16 cellular contexts compared by ENCODE assay signal in genomic region chr2:102101844-102102635, GRCh38. TPM values are rescaled to one million over a fixed set of nuclear protein-coding genes. Genes with fewer than 3 reads are reported as not detected.
DNase-seq lines count a peak whose midpoint lies in the region; ATAC-seq and TF ChIP-seq lines count a peak whose summit lies in the region.
"Had no signal": no experiment of that assay in that cellular context is flagged by ENCODE, and none has a peak within 500 bp of the region (broad histone marks: within the 10 kb centered on the region; RNA-seq: fewer than 3 reads in every experiment).

No MANE protein-coding gene starts in this region.

- no peak overlapping the region for H3K4me3 Mint-ChIP-seq in activated CD4-positive, alpha-beta T cell treated with anti-CD3 and anti-CD28 coated beads, Interleukin-2, amount 10 ng/mL, durations not matched to agents 24 days and 14 days
- H3K4me3 Mint-ChIP-seq: CD8-positive, alpha-beta memory T cell had no signal

- no peaks in the 10 kb centered on the region for H3K36me3 Mint-ChIP-seq in activated CD4-positive, alpha-beta T cell treated with anti-CD3 and anti-CD28 coated beads, Interleukin-2, amount 10 ng/mL, durations not matched to agents 24 days and 14 days (ENCODE audit: low read depth)

- H3K4me1 Mint-ChIP-seq in activated CD4-positive, alpha-beta T cell treated with anti-CD3 and anti-CD28 coated beads, Interleukin-2, amount 10 ng/mL, durations not matched to agents 24 days and 14 days = peaks cover 22% of the 10 kb centered on the region

- H3K79me2 ChIP-seq in hepatocyte = peaks cover 5% of the 10 kb centered on the region

- H3K4me2 ChIP-seq in hepatocyte = peak overlapping the region; percentile 15
- H3K4me2 ChIP-seq: BLaER1 treated with 17β-estradiol and CSF1 and Interleukin-3, amounts not matched to agents 10 nM and 100 nM had no signal

- H3K9me2 ChIP-seq in hepatocyte (replicated peaks; ENCODE audit: insufficient read depth) = no peaks in the 10 kb centered on the region

- intact Hi-C loops in right cardiac atrium (cut with DNase I) = loop anchor here in 1 of 4 donors (5.0 kb wide), 1 partner anchor 40 kb away; the partner anchor contains the start of gene IL1R1
- intact Hi-C loops in left cardiac atrium (cut with DNase I) = no loop called here
- intact Hi-C loops in mucosa of descending colon (cut with DNase I, micrococcal nuclease) = no loop called here
- intact Hi-C loops in activated CD4-positive, alpha-beta T cell treated with anti-CD3 and anti-CD28 coated beads, Interleukin-2, amount 10 ng/mL, durations not matched to agents 24 days and 14 days (cut with micrococcal nuclease) = loop anchor here (2.0 kb wide), 2 partner anchors 13 to 21 kb away; no protein-coding TSS in a partner anchor

- H3K36me3 ChIP-seq in hepatocyte (replicated peaks; ENCODE audit: insufficient read depth, low read depth) (no peaks in the 10 kb centered on the region), mucosa of descending colon (ENCODE audit: low read depth) (no peaks in the 10 kb centered on the region)
- H3K36me3 ChIP-seq: BLaER1 treated with 17β-estradiol and CSF1 and Interleukin-3, amounts not matched to agents 10 nM and 100 nM had no signal

- no peaks in the 10 kb centered on the region for H4K20me1 ChIP-seq in hepatocyte (ENCODE audit: insufficient read depth, poor library complexity, severe bottlenecking)
- H4K20me1 ChIP-seq: BLaER1 treated with 17β-estradiol and CSF1 and Interleukin-3, amounts not matched to agents 10 nM and 100 nM had no signal

- DNase-seq in right cardiac atrium (no peak), left cardiac atrium (no peak), hepatocyte (ENCODE audit: low spot score) (no peak), mucosa of descending colon (no peak)
- DNase-seq in activated T-cell treated with anti-CD3 and anti-CD28 coated beads, Interleukin-2, amount 50 U/mL, for 1 hour = no peak
- no peak for DNase-seq in activated CD4-positive, alpha-beta T cell treated with anti-CD3 and anti-CD28 coated beads, Interleukin-2, amount 10 ng/mL, durations not matched to agents 24 days and 14 days
- DNase-seq: CD8-positive, alpha-beta memory T cell; GOT3; Kasumi-1; MM.1S; NCI-H1092 treated with DMSO at 0.1 percent for 48 hours; NCI-H2081 treated with DMSO at 0.1 percent for 48 hours; NCI-H524 had no signal

- H3K4me1 ChIP-seq in right cardiac atrium (ENCODE audit: control insufficient read depth, insufficient read depth, low read length) = peaks cover 5% of the 10 kb centered on the region
- H3K4me1 ChIP-seq in hepatocyte (ENCODE audit: insufficient read depth) = peaks cover 30% of the 10 kb centered on the region
- peaks cover 16% of the 10 kb centered on the region for H3K4me1 ChIP-seq in mucosa of descending colon (ENCODE audit: low read depth)

- ATAC-seq in right cardiac atrium (peak; percentile 36 to 66), left cardiac atrium (no peak), mucosa of descending colon (peak; percentile 65), GM18519 (IDR thresholded peaks at IDR 0.05; ENCODE audit: low FRiP score, unreplicated experiment) (no peak), HG03354 (IDR thresholded peaks at IDR 0.05; ENCODE audit: poor library complexity, severe bottlenecking, unreplicated experiment) (no peak)

- WGBS in right cardiac atrium = 69% methylated on average over 4 of the region's 4 CpGs
- WGBS in hepatocyte (ENCODE audit: low lambda C conversion rate, missing lambda C conversion rate) = 59% methylated on average over 4 of the region's 4 CpGs

- H3K27me3 Mint-ChIP-seq in activated CD4-positive, alpha-beta T cell treated with anti-CD3 and anti-CD28 coated beads, Interleukin-2, amount 10 ng/mL, durations not matched to agents 24 days and 14 days = peaks cover 37% of the 10 kb centered on the region

- no peak overlapping the region for H3K27ac Mint-ChIP-seq in activated CD4-positive, alpha-beta T cell treated with anti-CD3 and anti-CD28 coated beads, Interleukin-2, amount 10 ng/mL, durations not matched to agents 24 days and 14 days
- H3K27ac Mint-ChIP-seq: CD8-positive, alpha-beta memory T cell had no signal

- H3K27me3 ChIP-seq in right cardiac atrium (ENCODE audit: control insufficient read depth, insufficient read depth) = no peaks in the 10 kb centered on the region
- H3K27me3 ChIP-seq in hepatocyte = no peaks in the 10 kb centered on the region
- H3K27me3 ChIP-seq: BLaER1 treated with 17β-estradiol and CSF1 and Interleukin-3, amounts not matched to agents 10 nM and 100 nM had no signal

- no peak overlapping the region for H2AFZ ChIP-seq in hepatocyte

- H3K9me3 Mint-ChIP-seq in activated CD4-positive, alpha-beta T cell treated with anti-CD3 and anti-CD28 coated beads, Interleukin-2, amount 10 ng/mL, durations not matched to agents 24 days and 14 days = peaks cover 16% of the 10 kb centered on the region

- H3K27ac ChIP-seq in right cardiac atrium (ENCODE audit: low read length) = no peak overlapping the region
- H3K27ac ChIP-seq in hepatocyte = peak overlapping the region; percentile 87
- H3K27ac ChIP-seq: BLaER1 treated with 17β-estradiol and CSF1 and Interleukin-3, amounts not matched to agents 10 nM and 100 nM had no signal

- no peaks in the 10 kb centered on the region for H3K9me3 ChIP-seq in right cardiac atrium (ENCODE audit: control insufficient read depth, low read length)
- no peaks in the 10 kb centered on the region for H3K9me3 ChIP-seq in hepatocyte (ENCODE audit: low read depth)
- no peaks in the 10 kb centered on the region for H3K9me3 ChIP-seq in mucosa of descending colon

- TF ChIP-seq CTCF in hepatocyte (IDR thresholded peaks at IDR 0.05; ENCODE audit: poor library complexity) (no peak), mucosa of descending colon (IDR thresholded peaks at IDR 0.05) (no peak)

- H3K4me3 ChIP-seq in right cardiac atrium (ENCODE audit: low read length) (no peak overlapping the region), hepatocyte (no peak overlapping the region), mucosa of descending colon (no peak overlapping the region)
- H3K4me3 ChIP-seq: BLaER1 treated with 17β-estradiol and CSF1 and Interleukin-3, amounts not matched to agents 10 nM and 100 nM had no signal

RNA-seq across cellular contexts. Expression of gene IL1R1, which starts 40.5 kb away (rescaled TPM):
- total RNA-seq in right cardiac atrium = 100 to 1,000 TPM in 1 of 4 donors, 10 to 100 TPM in 3; 43.2 to 111 (median 60.7) TPM
- 32.2 TPM for polyA plus RNA-seq in right cardiac atrium
- total RNA-seq in left cardiac atrium = 100 to 1,000 TPM in 1 of 2 donors, 10 to 100 TPM in 1; 60.8 to 124 TPM
- total RNA-seq in hepatocyte = 66.8 and 72.8 TPM in 2 replicates
- 46.4 and 49.6 TPM in 2 replicates for polyA plus RNA-seq in hepatocyte
- 10 to 100 TPM; 17.8 to 40.1 (median 39.1) TPM for total RNA-seq in mucosa of descending colon
- total RNA-seq in activated CD4-positive, alpha-beta T cell treated with anti-CD3 and anti-CD28 coated beads, Interleukin-2, amount 10 ng/mL, durations not matched to agents 24 days and 14 days = 1.7 and 2.2 TPM in 2 replicates

Comparison
In these comparisons a context has a peak if more than half of its experiments do, and no peak if none do; other contexts are left out.
1. ATAC-seq: peak in right cardiac atrium (2 of 2) and mucosa of descending colon (single experiment); none in left cardiac atrium (0 of 2), GM18519 (single experiment) and HG03354 (single experiment).